In the genomic region with DNA sequence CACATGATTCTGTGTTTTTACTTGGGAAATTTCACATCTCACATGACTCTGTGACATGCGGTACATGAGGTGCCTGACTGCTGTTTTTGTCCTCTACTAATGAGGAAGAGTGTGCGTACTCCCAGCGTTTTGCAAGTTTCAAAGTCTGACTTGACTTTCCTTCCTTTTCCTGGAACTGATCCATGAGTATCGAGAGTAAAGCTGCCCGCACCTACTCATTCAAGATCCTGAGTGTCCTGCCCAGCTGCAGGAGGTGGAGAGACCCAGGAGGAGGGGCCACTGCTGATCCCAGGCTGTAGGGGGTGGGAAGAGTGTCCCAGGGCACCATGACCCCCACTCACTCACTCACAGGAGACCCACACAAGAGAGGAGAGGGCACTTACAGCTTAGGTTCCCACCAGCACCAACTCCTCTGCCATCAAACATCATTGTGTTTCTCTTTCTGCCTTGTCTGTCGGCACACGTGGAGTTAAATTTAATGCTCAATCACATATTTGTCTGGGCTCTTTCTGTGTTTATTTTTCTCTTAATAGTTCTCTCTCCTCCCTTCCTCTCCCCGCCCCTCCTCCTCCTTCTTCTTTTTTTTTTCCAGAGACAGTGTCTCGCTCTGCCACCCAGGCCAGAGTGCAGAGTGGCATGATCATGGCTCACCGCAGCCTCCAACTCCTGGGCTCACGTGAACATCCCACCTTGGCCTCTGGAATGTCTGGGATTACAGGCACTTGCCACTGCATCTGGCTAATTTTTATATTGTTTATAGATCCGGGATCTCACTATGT, we compare ENCODE assay signal across 9 cellular contexts. TPM values are rescaled to one million over a fixed set of nuclear protein-coding genes. Genes with fewer than 3 reads are reported as not detected.
A peak's percentile ranks its signal among the peaks of the same experiment; 100 is the strongest.
DNase-seq lines count a peak whose midpoint lies in the region; ATAC-seq lines count a peak whose summit lies in the region.
"Had no signal": no experiment of that assay in that cellular context is flagged by ENCODE, and none has a peak within 500 bp of the region (broad histone marks: within the 10 kb centered on the region; RNA-seq: fewer than 3 reads in every experiment).

No MANE protein-coding gene starts in this region.

- no peak overlapping the region for H3K18ac ChIP-seq in mesenchymal stem cell (ENCODE audit: low read depth in 1 of 2, low read length in 2 of 2)

- no peak for ATAC-seq in HG03565 (IDR thresholded peaks at IDR 0.05; ENCODE audit: unreplicated experiment)
- ATAC-seq in HG03159 (IDR thresholded peaks at IDR 0.05; ENCODE audit: unreplicated experiment), result no peak
- no peak for ATAC-seq in HG02973 (IDR thresholded peaks at IDR 0.05; ENCODE audit: unreplicated experiment)

- H3K4me3 ChIP-seq in duodenal mucosa (ENCODE audit: low read depth in 1 of 2, low read length in 2 of 2) (peak overlapping the region; percentile 44 to 64), mesenchymal stem cell (ENCODE audit: insufficient read depth in 1 of 2, low read depth in 1 of 2, low read length in 2 of 2) (no peak overlapping the region)

- 67% methylated on average over 10 of the region's 12 CpGs for WGBS in mesenchymal stem cell

- no peak overlapping the region for H2BK15ac ChIP-seq in mesenchymal stem cell (ENCODE audit: low read depth, poor library complexity, severe bottlenecking)

- H3K79me1 ChIP-seq in mesenchymal stem cell (replicated peaks; ENCODE audit: low read length, poor library complexity, severe bottlenecking), result no peaks in the 10 kb centered on the region

- H2AFZ ChIP-seq in mesenchymal stem cell (ENCODE audit: low read depth, low read length), result no peak overlapping the region

- H3K27me3 ChIP-seq in duodenal mucosa (ENCODE audit: control insufficient read depth in 1 of 2, insufficient read depth in 2 of 2, low read length in 2 of 2) (no peaks in the 10 kb centered on the region), mesenchymal stem cell (ENCODE audit: control insufficient read depth in 1 of 2, insufficient read depth in 1 of 2, low read length in 2 of 2) (peaks cover 0 to 5% of the 10 kb centered on the region in 2 experiments)

- H3K9me3 ChIP-seq in duodenal mucosa (ENCODE audit: control insufficient read depth in 1 of 2, low read length in 2 of 2) (no peaks in the 10 kb centered on the region), mesenchymal stem cell (ENCODE audit: control insufficient read depth, low read length) (no peaks in the 10 kb centered on the region)

- peak; percentile 28 for DNase-seq in NCI-H510A (lab: John Stamatoyannopoulos, UW)
- peak; percentile 7 for DNase-seq in mesenchymal stem cell
- no peak for DNase-seq in hepatic stellate cell (ENCODE audit: low spot score)
- DNase-seq: NCI-H1930 had no signal

- H3K36me3 ChIP-seq in duodenal mucosa (ENCODE audit: control insufficient read depth in 1 of 2, insufficient read depth in 2 of 2, low read length in 2 of 2) (peaks cover 0 to 4% of the 10 kb centered on the region in 2 donors), mesenchymal stem cell (ENCODE audit: control insufficient read depth in 1 of 2, insufficient read depth in 2 of 2, low read depth in 1 of 2, low read length in 2 of 2) (no peaks in the 10 kb centered on the region)

- H3K9ac ChIP-seq in duodenal mucosa (ENCODE audit: low read depth in 1 of 2, low read length in 2 of 2) (peak overlapping the region; percentile 55 to 88), mesenchymal stem cell (ENCODE audit: low read length) (no peak overlapping the region)

- H3K4ac ChIP-seq in mesenchymal stem cell (ENCODE audit: low read depth in 1 of 2, low read length in 2 of 2), result no peak overlapping the region

- no peak overlapping the region for H3K14ac ChIP-seq in mesenchymal stem cell (ENCODE audit: low read length in 2 of 2)

- no peak overlapping the region for H4K8ac ChIP-seq in mesenchymal stem cell (ENCODE audit: low read length)

- H2BK5ac ChIP-seq in mesenchymal stem cell (ENCODE audit: low read depth, low read length, poor library complexity, severe bottlenecking), result no peak overlapping the region

- H3K27ac ChIP-seq in duodenal mucosa (ENCODE audit: low read depth, low read length) (peak overlapping the region; percentile 84), mesenchymal stem cell (ENCODE audit: low read length, poor library complexity, severe bottlenecking) (no peak overlapping the region), temporal lobe (ENCODE audit: low read depth, low read length) (peak overlapping the region; percentile 19)

- no peak overlapping the region for H2BK12ac ChIP-seq in mesenchymal stem cell (ENCODE audit: low read length in 2 of 2)

- no peak overlapping the region for H2AK5ac ChIP-seq in mesenchymal stem cell (ENCODE audit: low read length, severe bottlenecking)

- H3K23ac ChIP-seq in mesenchymal stem cell (ENCODE audit: low read length in 2 of 2), result no peak overlapping the region

- H2BK120ac ChIP-seq in mesenchymal stem cell (ENCODE audit: low read depth, low read length), result no peak overlapping the region

- H3K4me1 ChIP-seq in duodenal mucosa (ENCODE audit: control insufficient read depth in 1 of 2, insufficient read depth in 2 of 2, low read length in 2 of 2) (peaks cover 36 to 38% of the 10 kb centered on the region in 2 donors), mesenchymal stem cell (ENCODE audit: control insufficient read depth, insufficient read depth, low read depth, low read length) (peaks cover 11% of the 10 kb centered on the region)

- H4K91ac ChIP-seq in mesenchymal stem cell (ENCODE audit: low read length), result no peak overlapping the region

- H3K4me2 ChIP-seq in mesenchymal stem cell (ENCODE audit: low read length, poor library complexity, severe bottlenecking), result no peak overlapping the region

RNA-seq across cellular contexts. Expression of gene CCRL2, which starts 1.6 kb away (rescaled TPM):
- polyA plus RNA-seq in mesenchymal stem cell (2013, experiment 1 of 2), result 0.08 TPM
- 0.08 TPM for polyA plus RNA-seq in mesenchymal stem cell (2013, experiment 2 of 2)
- total RNA-seq in temporal lobe, result 0.25 TPM

RNA-seq across cellular contexts. Expression of gene CCR5, which starts 34.7 kb away (rescaled TPM):
- not detected for polyA plus RNA-seq in mesenchymal stem cell (2013, experiment 1 of 2)
- not detected for polyA plus RNA-seq in mesenchymal stem cell (2013, experiment 2 of 2)
- total RNA-seq in temporal lobe, result not detected

RNA-seq across cellular contexts. Expression of gene CCR2, which starts 51.6 kb away (rescaled TPM):
- not detected for polyA plus RNA-seq in mesenchymal stem cell (2013, experiment 1 of 2)
- polyA plus RNA-seq in mesenchymal stem cell (2013, experiment 2 of 2), result not detected
- total RNA-seq in temporal lobe, result 0.25 TPM

RNA-seq across cellular contexts. Expression of gene LTF, which starts 59.2 kb away (rescaled TPM):
- polyA plus RNA-seq in mesenchymal stem cell (2013, experiment 1 of 2), result 0.04 TPM
- polyA plus RNA-seq in mesenchymal stem cell (2013, experiment 2 of 2), result 0.04 TPM
- 3.0 TPM for total RNA-seq in temporal lobe

Comparison
In these comparisons a context has a peak if more than half of its experiments do, and no peak if none do; other contexts are left out.
1. H3K4me3 ChIP-seq: peak in duodenal mucosa (2 of 2); none in mesenchymal stem cell (0 of 2).